In genomic region chr17:74775409-74776043, GRCh38 we compare ENCODE assay signal across 8 cellular contexts. TPM values are rescaled to one million over a fixed set of nuclear protein-coding genes. Genes with fewer than 3 reads are reported as not detected.
DNase-seq lines count a peak whose midpoint lies in the region; ATAC-seq and TF ChIP-seq lines count a peak whose summit lies in the region.

No MANE protein-coding gene starts in this region.

- H3K27me3 ChIP-seq in iPS-20b (ENCODE audit: insufficient read depth, low read length) (no peaks in the 10 kb centered on the region), stomach (no peaks in the 10 kb centered on the region)

- TF ChIP-seq POLR2A in stomach (IDR thresholded peaks at IDR 0.05), result no peak

- no peak for TF ChIP-seq CTCF in stomach (IDR thresholded peaks at IDR 0.05)

- 32 to 36% (median 35%) methylated on average over 12 of the region's 12 CpGs for WGBS in stomach, 5 donors

- peak; percentile 30 for DNase-seq in NCI-H1092 treated with DMSO at 0.1 percent for 48 hours (lab: John Stamatoyannopoulos, UW)
- DNase-seq in NCI-H1092 (lab: John Stamatoyannopoulos, UW), result no peak
- no peak for DNase-seq in activated T-helper 1 cell treated with anti-CD3 and anti-CD28 coated beads, Interleukin-12 subunit alpha, Interleukin-12 subunit beta, Interleukin-2, Interleukin-4 antibody, amounts not matched to agents 30 ng/mL and 10 ng/mL and 1 ng/mL, durations not matched to agents 14 hours and 24 hours and 36 hours (ENCODE audit: low spot score)
- no peak for DNase-seq in stomach
- no peak for DNase-seq in effector CD4-positive, alpha-beta T cell
- DNase-seq in DMS79 treated with DMSO at 0.1 percent for 48 hours (lab: John Stamatoyannopoulos, UW), result no peak

- H3K27ac ChIP-seq in iPS-20b (ENCODE audit: low read length) (no peak overlapping the region), stomach (peak overlapping the region; percentile 55 to 87 (median 82))

- intact Hi-C loops in activated T-helper 1 cell treated with anti-CD3 and anti-CD28 coated beads, Interleukin-12 subunit alpha, Interleukin-12 subunit beta, Interleukin-2, Interleukin-4 antibody, amounts not matched to agents 30 ng/mL and 10 ng/mL and 1 ng/mL, durations not matched to agents 14 hours and 24 hours and 36 hours (cut with micrococcal nuclease), result loop anchor here (1.0 to 5.0 kb wide), 4 partner anchors 16 to 263 kb away; partner anchors contain the start of gene NHERF1
- intact Hi-C loops in stomach (cut with DNase I; ENCODE audit: low total_unique reads), result no loop called here

- no peak for ATAC-seq in GM21723 (IDR thresholded peaks at IDR 0.05; ENCODE audit: unreplicated experiment)

- H3K4me3 ChIP-seq in iPS-20b (ENCODE audit: low read length) (peak overlapping the region; percentile 93), stomach (peak overlapping the region; percentile 92 to 98 (median 95))

- H3K4me1 Mint-ChIP-seq in activated T-helper 1 cell treated with anti-CD3 and anti-CD28 coated beads, Interleukin-12 subunit alpha, Interleukin-12 subunit beta, Interleukin-2, Interleukin-4 antibody, amounts not matched to agents 30 ng/mL and 10 ng/mL and 1 ng/mL, durations not matched to agents 14 hours and 24 hours and 36 hours (ENCODE audit: low read depth), result peaks cover 67% of the 10 kb centered on the region

- H3K4me3 Mint-ChIP-seq in activated T-helper 1 cell treated with anti-CD3 and anti-CD28 coated beads, Interleukin-12 subunit alpha, Interleukin-12 subunit beta, Interleukin-2, Interleukin-4 antibody, amounts not matched to agents 30 ng/mL and 10 ng/mL and 1 ng/mL, durations not matched to agents 14 hours and 24 hours and 36 hours, result peak overlapping the region; percentile 99

- no peaks in the 10 kb centered on the region for H3K4me1 ChIP-seq in iPS-20b (ENCODE audit: insufficient read depth, low read length)
- H3K4me1 ChIP-seq in stomach, result peaks cover 19 to 62% (median 34%) of the 10 kb centered on the region in 4 donors

- H3K36me3 ChIP-seq in iPS-20b (ENCODE audit: insufficient read depth, low read depth, low read length), result peaks cover 46% of the 10 kb centered on the region
- H3K36me3 ChIP-seq in stomach, result peaks cover 31 to 51% (median 45%) of the 10 kb centered on the region in 4 donors

- H3K9me3 ChIP-seq in iPS-20b (ENCODE audit: insufficient read depth, low read depth, low read length), result no peaks in the 10 kb centered on the region
- H3K9me3 ChIP-seq in stomach, result no peaks in the 10 kb centered on the region

- TF ChIP-seq EP300 in stomach (IDR thresholded peaks at IDR 0.05), result no peak

- no peaks in the 10 kb centered on the region for H3K9me3 Mint-ChIP-seq in activated T-helper 1 cell treated with anti-CD3 and anti-CD28 coated beads, Interleukin-12 subunit alpha, Interleukin-12 subunit beta, Interleukin-2, Interleukin-4 antibody, amounts not matched to agents 30 ng/mL and 10 ng/mL and 1 ng/mL, durations not matched to agents 14 hours and 24 hours and 36 hours

- no peaks in the 10 kb centered on the region for H3K27me3 Mint-ChIP-seq in activated T-helper 1 cell treated with anti-CD3 and anti-CD28 coated beads, Interleukin-12 subunit alpha, Interleukin-12 subunit beta, Interleukin-2, Interleukin-4 antibody, amounts not matched to agents 30 ng/mL and 10 ng/mL and 1 ng/mL, durations not matched to agents 14 hours and 24 hours and 36 hours (ENCODE audit: insufficient read depth)

- peaks cover 41% of the 10 kb centered on the region for H3K36me3 Mint-ChIP-seq in activated T-helper 1 cell treated with anti-CD3 and anti-CD28 coated beads, Interleukin-12 subunit alpha, Interleukin-12 subunit beta, Interleukin-2, Interleukin-4 antibody, amounts not matched to agents 30 ng/mL and 10 ng/mL and 1 ng/mL, durations not matched to agents 14 hours and 24 hours and 36 hours (ENCODE audit: low read depth)

- peak overlapping the region; percentile 91 for H3K27ac Mint-ChIP-seq in activated T-helper 1 cell treated with anti-CD3 and anti-CD28 coated beads, Interleukin-12 subunit alpha, Interleukin-12 subunit beta, Interleukin-2, Interleukin-4 antibody, amounts not matched to agents 30 ng/mL and 10 ng/mL and 1 ng/mL, durations not matched to agents 14 hours and 24 hours and 36 hours

- H3K9ac ChIP-seq in iPS-20b (ENCODE audit: low read depth, low read length), result peak overlapping the region; percentile 92

RNA-seq across cellular contexts. Expression of gene NAT9, which starts 0.6 kb away (rescaled TPM):
- 69.0 and 70.8 TPM in 2 replicates for total RNA-seq in activated T-helper 1 cell treated with anti-CD3 and anti-CD28 coated beads, Interleukin-12 subunit alpha, Interleukin-12 subunit beta, Interleukin-2, Interleukin-4 antibody, amounts not matched to agents 30 ng/mL and 10 ng/mL and 1 ng/mL, durations not matched to agents 14 hours and 24 hours and 36 hours
- 10 to 100 TPM; 15.8 to 33.5 (median 24.0) TPM for total RNA-seq in stomach
- polyA plus RNA-seq in stomach, result 10 to 100 TPM; 14.5 to 29.7 (median 19.7) TPM

RNA-seq across cellular contexts. Expression of gene NHERF1, which starts 27.1 kb away (rescaled TPM):
- total RNA-seq in activated T-helper 1 cell treated with anti-CD3 and anti-CD28 coated beads, Interleukin-12 subunit alpha, Interleukin-12 subunit beta, Interleukin-2, Interleukin-4 antibody, amounts not matched to agents 30 ng/mL and 10 ng/mL and 1 ng/mL, durations not matched to agents 14 hours and 24 hours and 36 hours, result 142 and 153 TPM in 2 replicates
- 100 to 1,000 TPM in 2 of 5 donors, 10 to 100 TPM in 3; 14.9 to 152 (median 81.0) TPM for total RNA-seq in stomach
- polyA plus RNA-seq in stomach, result 10 to 100 TPM; 76.8 to 92.5 (median 83.7) TPM

RNA-seq across cellular contexts. Expression of gene RAB37, which starts 38.5 kb away (rescaled TPM):
- total RNA-seq in activated T-helper 1 cell treated with anti-CD3 and anti-CD28 coated beads, Interleukin-12 subunit alpha, Interleukin-12 subunit beta, Interleukin-2, Interleukin-4 antibody, amounts not matched to agents 30 ng/mL and 10 ng/mL and 1 ng/mL, durations not matched to agents 14 hours and 24 hours and 36 hours, result 6.0 and 6.1 TPM in 2 replicates
- 1 to 10 TPM in 2 of 5 donors, not detected in 3; 2.0 to 8.7 TPM for total RNA-seq in stomach
- 10 to 100 TPM in 1 of 3 donors, 1 to 10 TPM in 2; 2.0 to 42.9 (median 5.3) TPM for polyA plus RNA-seq in stomach
